In the genomic region with DNA sequence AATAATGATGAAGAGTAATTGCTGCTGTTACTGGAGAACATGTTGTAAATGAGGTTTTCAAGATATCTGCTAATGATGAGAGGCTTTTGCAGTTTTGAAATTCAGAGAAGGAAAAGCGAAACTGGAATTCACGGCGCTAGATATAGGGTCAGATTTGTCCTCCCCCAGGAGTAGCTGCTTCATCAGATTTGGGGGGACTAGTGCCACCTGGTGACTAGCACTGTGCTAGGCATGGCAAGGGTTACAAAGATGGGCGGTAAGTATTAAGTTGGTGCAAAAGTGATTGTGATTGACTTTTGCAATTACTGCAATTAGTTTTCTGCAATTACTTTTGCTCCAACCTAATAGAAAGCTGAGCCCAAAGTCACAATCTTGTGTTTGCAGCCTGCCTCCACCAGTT, we compare ENCODE assay signal across 1 cellular context.
TF ChIP-seq lines count a peak whose summit lies in the region.

No MANE protein-coding gene starts in this region.

TF ChIP-seq in WTC11, 78 proteins besides CTCF, POLR2A, EP300 and RAD21 (continued from another document):
- no peak for TF ChIP-seq ATF6 (CRISPR knock-in tag; IDR thresholded peaks at IDR 0.05)
- no peak for TF ChIP-seq ZNF416 (CRISPR knock-in tag; IDR thresholded peaks at IDR 0.05)
- no peak for TF ChIP-seq ATF3 (CRISPR knock-in tag; conservative IDR thresholded peaks at IDR 0.05)
- TF ChIP-seq MAX (CRISPR knock-in tag; IDR thresholded peaks at IDR 0.05): no peak
- no peak for TF ChIP-seq MXD4 (CRISPR knock-in tag; IDR thresholded peaks at IDR 0.05; ENCODE audit: borderline replicate concordance)
- no peak for TF ChIP-seq CREB1 (CRISPR knock-in tag; IDR thresholded peaks at IDR 0.05)
- TF ChIP-seq, protein P1, sequence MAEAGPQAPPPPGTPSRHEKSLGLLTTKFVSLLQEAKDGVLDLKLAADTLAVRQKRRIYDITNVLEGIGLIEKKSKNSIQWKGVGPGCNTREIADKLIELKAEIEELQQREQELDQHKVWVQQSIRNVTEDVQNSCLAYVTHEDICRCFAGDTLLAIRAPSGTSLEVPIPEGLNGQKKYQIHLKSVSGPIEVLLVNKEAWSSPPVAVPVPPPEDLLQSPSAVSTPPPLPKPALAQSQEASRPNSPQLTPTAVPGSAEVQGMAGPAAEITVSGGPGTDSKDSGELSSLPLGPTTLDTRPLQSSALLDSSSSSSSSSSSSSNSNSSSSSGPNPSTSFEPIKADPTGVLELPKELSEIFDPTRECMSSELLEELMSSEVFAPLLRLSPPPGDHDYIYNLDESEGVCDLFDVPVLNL (CRISPR knock-in tag; IDR thresholded peaks at IDR 0.05; ENCODE audit: borderline replicate concordance, low read depth): no peak
- no peak for TF ChIP-seq ZNF263 (CRISPR knock-in tag; IDR thresholded peaks at IDR 0.05; ENCODE audit: low read depth)
